ENCODE assay signal across 16 cellular contexts in the genomic region with DNA sequence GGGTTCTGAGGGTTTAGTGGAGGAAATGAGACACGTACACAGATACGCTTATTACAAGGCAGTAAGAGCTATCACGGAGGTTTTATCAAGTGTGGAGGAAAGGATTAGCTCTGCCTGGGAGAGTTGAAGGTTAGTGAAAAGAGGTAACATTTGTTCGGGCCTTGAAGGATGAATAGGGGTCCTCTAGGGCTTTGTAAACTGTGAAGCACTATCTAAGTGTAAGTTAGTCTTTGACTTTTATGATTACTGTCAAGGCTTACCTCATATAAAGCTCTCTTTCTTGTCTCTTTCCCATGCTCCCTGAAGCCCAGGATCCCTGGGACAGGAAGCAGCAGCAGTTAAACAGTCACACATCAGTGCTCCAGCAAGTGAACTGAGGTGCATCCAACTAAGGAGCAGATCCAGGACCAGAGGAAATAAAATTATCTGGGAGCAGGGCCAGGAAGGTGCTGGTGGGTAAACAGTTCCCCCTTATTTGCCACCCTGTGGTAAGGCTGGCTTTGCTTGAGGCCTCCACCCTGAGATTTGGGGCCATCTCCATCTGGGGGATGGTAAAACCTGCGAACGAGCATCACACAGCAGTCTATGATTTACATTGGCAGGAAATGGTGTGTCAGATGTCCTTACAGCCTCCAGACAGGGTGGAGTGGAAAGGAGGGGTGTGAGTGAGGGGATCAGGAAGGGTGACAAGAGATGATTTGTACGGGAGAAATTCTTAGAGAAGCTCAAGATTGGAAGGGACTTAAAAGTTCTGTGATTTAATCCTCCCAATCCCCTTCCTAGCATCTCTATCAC. TPM values are rescaled to one million over a fixed set of nuclear protein-coding genes. Genes with fewer than 3 reads are reported as not detected.
DNase-seq lines count a peak whose midpoint lies in the region; ATAC-seq, FAIRE-seq and TF ChIP-seq lines count a peak whose summit lies in the region.
"Had no signal": no experiment of that assay in that cellular context is flagged by ENCODE, and none has a peak within 500 bp of the region (broad histone marks: within the 10 kb centered on the region; RNA-seq: fewer than 3 reads in every experiment).

No MANE protein-coding gene starts in this region.

- H3K9ac ChIP-seq in astrocyte (ENCODE audit: low read length), result no peak overlapping the region

- H3K4me3 ChIP-seq in astrocyte (ENCODE audit: insufficient read depth, low read depth, low read length), result no peak overlapping the region
- H3K4me3 ChIP-seq: spleen had no signal

- H2AFZ ChIP-seq in astrocyte (ENCODE audit: low read depth, low read length), result peak overlapping the region; percentile 40

- H3K36me3 Mint-ChIP-seq in astrocyte (ENCODE audit: low read depth, unreplicated experiment), result no peaks in the 10 kb centered on the region
- H3K36me3 Mint-ChIP-seq in neural crest cell (ENCODE audit: low read depth), result no peaks in the 10 kb centered on the region
- H3K36me3 Mint-ChIP-seq: activated naive CD8-positive, alpha-beta T cell treated with anti-CD3 and anti-CD28 coated beads for 36 hours; natural killer cell treated with Interleukin-12 subunit alpha and Interleukin-12 subunit beta and Interleukin-15 and Interleukin-18, amount 100 ng/mL, for 72 hours; type B pancreatic cell had no signal

- no peaks in the 10 kb centered on the region for H4K20me1 ChIP-seq in astrocyte (ENCODE audit: insufficient read depth, low read length)

- H3K9me3 Mint-ChIP-seq in astrocyte (ENCODE audit: unreplicated experiment) (peaks cover 5% of the 10 kb centered on the region), neural crest cell (no peaks in the 10 kb centered on the region)
- H3K9me3 Mint-ChIP-seq: activated naive CD8-positive, alpha-beta T cell treated with anti-CD3 and anti-CD28 coated beads for 36 hours; dendritic cell treated with granulocyte-macrophage colony-stimulating factor and Interleukin-4, amounts not matched to agents 40 ng/mL and 50 ng/mL, for 4 days; natural killer cell treated with Interleukin-12 subunit alpha and Interleukin-12 subunit beta and Interleukin-15 and Interleukin-18, amount 100 ng/mL, for 72 hours; type B pancreatic cell had no signal

- H3K4me1 Mint-ChIP-seq in astrocyte (ENCODE audit: low read depth, unreplicated experiment), result peaks cover 4% of the 10 kb centered on the region
- peaks cover 16% of the 10 kb centered on the region for H3K4me1 Mint-ChIP-seq in neural crest cell
- H3K4me1 Mint-ChIP-seq: activated naive CD8-positive, alpha-beta T cell treated with anti-CD3 and anti-CD28 coated beads for 36 hours had no signal

- H3K9me3 ChIP-seq in astrocyte (ENCODE audit: insufficient read depth, low read depth, low read length), result no peaks in the 10 kb centered on the region
- H3K9me3 ChIP-seq: spleen had no signal

- peaks cover 13% of the 10 kb centered on the region for H3K27me3 Mint-ChIP-seq in astrocyte (ENCODE audit: low read depth, unreplicated experiment)
- H3K27me3 Mint-ChIP-seq in neural crest cell (ENCODE audit: low read depth), result no peaks in the 10 kb centered on the region
- H3K27me3 Mint-ChIP-seq: activated naive CD8-positive, alpha-beta T cell treated with anti-CD3 and anti-CD28 coated beads for 36 hours had no signal

- ATAC-seq in GM18858 (IDR thresholded peaks at IDR 0.05; ENCODE audit: unreplicated experiment), result no peak
- ATAC-seq: natural killer cell treated with Interleukin-12 subunit alpha and Interleukin-12 subunit beta and Interleukin-15 and Interleukin-18, amount 100 ng/mL, for 72 hours had no signal

- no peak overlapping the region for H3K27ac ChIP-seq in astrocyte (ENCODE audit: low read depth, low read length)
- H3K27ac ChIP-seq in caudate nucleus (ENCODE audit: low read depth, low read length), result no peak overlapping the region
- H3K27ac ChIP-seq: spleen had no signal

- H3K4me2 ChIP-seq in astrocyte (ENCODE audit: low read length), result no peak overlapping the region

- H3K36me3 ChIP-seq in astrocyte (ENCODE audit: insufficient read depth, low read length), result no peaks in the 10 kb centered on the region
- H3K36me3 ChIP-seq: spleen had no signal

- H3K4me3 Mint-ChIP-seq in astrocyte (ENCODE audit: unreplicated experiment), result no peak overlapping the region
- H3K4me3 Mint-ChIP-seq in neural crest cell, result no peak overlapping the region
- H3K4me3 Mint-ChIP-seq: activated naive CD8-positive, alpha-beta T cell treated with anti-CD3 and anti-CD28 coated beads for 36 hours; dendritic cell treated with granulocyte-macrophage colony-stimulating factor and Interleukin-4, amounts not matched to agents 40 ng/mL and 50 ng/mL, for 4 days; natural killer cell treated with Interleukin-12 subunit alpha and Interleukin-12 subunit beta and Interleukin-15 and Interleukin-18, amount 100 ng/mL, for 72 hours; type B pancreatic cell had no signal

- peaks cover 10% of the 10 kb centered on the region for H3K27me3 ChIP-seq in astrocyte (ENCODE audit: insufficient read depth, low read length)
- H3K27me3 ChIP-seq: spleen had no signal

- H3K79me2 ChIP-seq in astrocyte (ENCODE audit: insufficient read depth, low read length), result no peaks in the 10 kb centered on the region

- no peak for FAIRE-seq in astrocyte (lab: Jason Lieb, UNC)
- FAIRE-seq: keratinocyte had no signal

- H3K27ac Mint-ChIP-seq in astrocyte (ENCODE audit: unreplicated experiment) (no peak overlapping the region), neural crest cell (ENCODE audit: unreplicated experiment) (peak overlapping the region; percentile 40)
- H3K27ac Mint-ChIP-seq: activated naive CD8-positive, alpha-beta T cell treated with anti-CD3 and anti-CD28 coated beads for 36 hours; dendritic cell treated with granulocyte-macrophage colony-stimulating factor and Interleukin-4, amounts not matched to agents 40 ng/mL and 50 ng/mL, for 4 days; natural killer cell treated with Interleukin-12 subunit alpha and Interleukin-12 subunit beta and Interleukin-15 and Interleukin-18, amount 100 ng/mL, for 72 hours; type B pancreatic cell had no signal

- peak in 2 of 3 experiments; percentile 59 to 72 for DNase-seq in NCI-H1417 (lab: John Stamatoyannopoulos, UW)
- no peak for DNase-seq in NCI-H1417 treated with DMSO at 0.1 percent for 48 hours (lab: John Stamatoyannopoulos, UW)
- peak; percentile 64 for DNase-seq in NCI-H2029 (lab: John Stamatoyannopoulos, UW)
- no peak for DNase-seq in astrocyte (ENCODE audit: low read depth)
- DNase-seq in neural crest cell (ENCODE audit: low read depth, low spot score), result no peak
- no peak for DNase-seq in caudate nucleus (lab: John Stamatoyannopoulos, UW)
- DNase-seq in RPMI8226, result no peak
- DNase-seq: 8988T; activated naive CD8-positive, alpha-beta T cell treated with anti-CD3 and anti-CD28 coated beads for 36 hours; foreskin fibroblast; spleen had no signal

- TF ChIP-seq CTCF in astrocyte (IDR thresholded peaks at IDR 0.05; ENCODE audit: insufficient read depth, low read depth, low read length) (no peak), neural crest cell (conservative IDR thresholded peaks at IDR 0.05) (no peak)

- H3K4me1 ChIP-seq in astrocyte (ENCODE audit: insufficient read depth, low read length), result no peaks in the 10 kb centered on the region
- H3K4me1 ChIP-seq: spleen had no signal

RNA-seq across cellular contexts. Expression of a gene that starts 27.2 kb away (rescaled TPM):
- 2.0 TPM in 2 replicates for total RNA-seq in astrocyte
- total RNA-seq in neural crest cell, result 13.8 and 13.9 TPM in 2 replicates

RNA-seq across cellular contexts. Expression of a gene that starts 27.4 kb away (rescaled TPM):
- total RNA-seq in astrocyte (30.3 and 31.3 TPM in 2 replicates), neural crest cell (55.2 and 62.0 TPM in 2 replicates)

RNA-seq across cellular contexts. Expression of a gene that starts 36.5 kb away (rescaled TPM):
- 18.8 and 18.9 TPM in 2 replicates for total RNA-seq in astrocyte
- 39.1 and 40.1 TPM in 2 replicates for total RNA-seq in neural crest cell

Comparison
In these comparisons a context has a peak if more than half of its experiments do, and no peak if none do; other contexts are left out.
1. DNase-seq: peak in NCI-H1417 (2 of 3) and NCI-H2029 (single experiment); none in NCI-H1417 treated with DMSO at 0.1 percent for 48 hours (single experiment), astrocyte (single experiment), neural crest cell (single experiment), caudate nucleus (0 of 61) and RPMI8226 (single experiment).